1 cellular context compared by ENCODE assay signal in the genomic region with DNA sequence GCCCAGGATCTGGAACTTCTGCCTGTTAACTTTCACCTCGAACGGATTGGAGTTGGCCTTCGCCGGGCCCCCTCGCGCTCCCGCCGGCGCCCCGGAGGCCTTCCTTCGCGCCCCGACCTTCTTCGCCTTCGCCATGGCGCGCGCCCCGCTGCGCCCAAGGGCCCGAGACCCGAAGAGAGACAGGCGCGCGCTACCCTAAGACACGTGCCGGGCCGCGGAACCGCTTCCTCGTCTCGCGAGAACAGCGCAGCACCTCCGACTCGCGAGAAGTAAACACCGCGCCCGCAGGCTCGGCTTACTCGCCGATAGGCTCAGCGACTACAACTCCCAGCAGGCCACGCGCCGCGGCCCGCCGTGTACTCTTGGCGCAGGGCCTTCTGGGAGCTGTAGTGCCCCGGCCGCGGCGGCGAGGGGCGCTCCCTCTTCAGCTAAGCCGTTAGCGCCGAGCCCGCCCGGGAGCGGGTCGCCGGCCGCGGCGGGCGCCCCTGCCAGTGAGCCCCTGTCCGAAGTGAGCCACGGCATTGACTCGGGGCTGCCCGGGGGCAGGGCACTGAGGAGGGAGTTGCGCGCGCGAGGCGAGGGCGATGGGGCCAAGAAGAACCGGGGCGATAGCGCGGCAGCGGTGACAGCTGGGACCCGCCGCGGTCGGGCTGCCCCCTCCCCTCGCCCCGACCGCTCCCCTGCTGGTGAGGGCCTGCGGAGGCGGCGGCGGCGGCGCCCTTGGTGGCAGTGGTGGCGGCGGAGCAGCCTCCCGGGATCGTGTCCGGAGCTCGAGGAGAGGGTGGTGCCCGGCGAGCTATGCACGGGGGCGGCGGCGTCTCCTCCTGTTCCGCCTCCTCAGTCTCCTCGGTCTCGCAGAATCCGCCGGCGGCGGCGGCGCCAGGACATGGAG.
TF ChIP-seq lines count a peak whose summit lies in the region.

A gene (plus strand): TSS at position 387 of the 892 bp plus-strand sequence. CDS start 500 bp downstream, at position 887.
A gene (minus strand): TSS at position 222 of the 892 bp plus-strand sequence. CDS start 87 bp downstream, at position 135.

TF ChIP-seq in SK-N-SH, 30 proteins besides CTCF, POLR2A, EP300 and RAD21 (continued from another document):
- TF ChIP-seq, protein P1, sequence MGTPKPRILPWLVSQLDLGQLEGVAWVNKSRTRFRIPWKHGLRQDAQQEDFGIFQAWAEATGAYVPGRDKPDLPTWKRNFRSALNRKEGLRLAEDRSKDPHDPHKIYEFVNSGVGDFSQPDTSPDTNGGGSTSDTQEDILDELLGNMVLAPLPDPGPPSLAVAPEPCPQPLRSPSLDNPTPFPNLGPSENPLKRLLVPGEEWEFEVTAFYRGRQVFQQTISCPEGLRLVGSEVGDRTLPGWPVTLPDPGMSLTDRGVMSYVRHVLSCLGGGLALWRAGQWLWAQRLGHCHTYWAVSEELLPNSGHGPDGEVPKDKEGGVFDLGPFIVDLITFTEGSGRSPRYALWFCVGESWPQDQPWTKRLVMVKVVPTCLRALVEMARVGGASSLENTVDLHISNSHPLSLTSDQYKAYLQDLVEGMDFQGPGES (IDR thresholded peaks at IDR 0.05; ENCODE audit: low read depth, low read length), result no peak
- TF ChIP-seq RFX5 (IDR thresholded peaks at IDR 0.05; ENCODE audit: low read length) (no peak), FOSL2 (IDR thresholded peaks at IDR 0.05; ENCODE audit: borderline replicate concordance, low read depth) (no peak), SIN3A (IDR thresholded peaks at IDR 0.05; ENCODE audit: borderline replicate concordance, low read depth, low read length) (peak; percentile 100), GABPA (IDR thresholded peaks at IDR 0.05; ENCODE audit: low read depth) (peak; percentile 52), MXI1 (IDR thresholded peaks at IDR 0.05; ENCODE audit: low read depth, low read length) (peak; percentile 98), FOXJ3 (CRISPR knock-in tag; IDR thresholded peaks at IDR 0.05) (peak; percentile 98), TCF12 (IDR thresholded peaks at IDR 0.05) (no peak), ELF1 (IDR thresholded peaks at IDR 0.05) (peak; percentile 83)
- TF ChIP-seq, protein P2, sequence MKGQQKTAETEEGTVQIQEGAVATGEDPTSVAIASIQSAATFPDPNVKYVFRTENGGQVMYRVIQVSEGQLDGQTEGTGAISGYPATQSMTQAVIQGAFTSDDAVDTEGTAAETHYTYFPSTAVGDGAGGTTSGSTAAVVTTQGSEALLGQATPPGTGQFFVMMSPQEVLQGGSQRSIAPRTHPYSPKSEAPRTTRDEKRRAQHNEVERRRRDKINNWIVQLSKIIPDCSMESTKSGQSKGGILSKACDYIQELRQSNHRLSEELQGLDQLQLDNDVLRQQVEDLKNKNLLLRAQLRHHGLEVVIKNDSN (IDR thresholded peaks at IDR 0.05; ENCODE audit: borderline replicate concordance, low read depth), result peak; percentile 89
- TF ChIP-seq, protein P3, sequence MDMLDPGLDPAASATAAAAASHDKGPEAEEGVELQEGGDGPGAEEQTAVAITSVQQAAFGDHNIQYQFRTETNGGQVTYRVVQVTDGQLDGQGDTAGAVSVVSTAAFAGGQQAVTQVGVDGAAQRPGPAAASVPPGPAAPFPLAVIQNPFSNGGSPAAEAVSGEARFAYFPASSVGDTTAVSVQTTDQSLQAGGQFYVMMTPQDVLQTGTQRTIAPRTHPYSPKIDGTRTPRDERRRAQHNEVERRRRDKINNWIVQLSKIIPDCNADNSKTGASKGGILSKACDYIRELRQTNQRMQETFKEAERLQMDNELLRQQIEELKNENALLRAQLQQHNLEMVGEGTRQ (IDR thresholded peaks at IDR 0.05; ENCODE audit: borderline replicate concordance, low read depth, low read length), result peak; percentile 56
- TF ChIP-seq, protein P4, sequence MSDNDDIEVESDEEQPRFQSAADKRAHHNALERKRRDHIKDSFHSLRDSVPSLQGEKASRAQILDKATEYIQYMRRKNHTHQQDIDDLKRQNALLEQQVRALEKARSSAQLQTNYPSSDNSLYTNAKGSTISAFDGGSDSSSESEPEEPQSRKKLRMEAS (IDR thresholded peaks at IDR 0.05; ENCODE audit: low read depth), result peak; percentile 99
